Comparison of ENCODE assay signal across 8 cellular contexts in genomic region chr13:29496241-29496712, GRCh38.
DNase-seq lines count a peak whose midpoint lies in the region; ATAC-seq and TF ChIP-seq lines count a peak whose summit lies in the region.

No MANE protein-coding gene starts in this region.

- no peak overlapping the region for H3K9ac ChIP-seq in MM.1S (ENCODE audit: low read length)

- DNase-seq in Calu3 (peak; percentile 47), RPMI8226 (peak; percentile 70), left colon (no peak), MM.1S (no peak), T-helper 1 cell (no peak), NCI-H1092 (lab: John Stamatoyannopoulos, UW) (no peak), NCI-H1436 treated with DMSO at 0.1 percent for 48 hours (lab: John Stamatoyannopoulos, UW) (no peak)

- TF ChIP-seq CTCF in Calu3 (IDR thresholded peaks at IDR 0.05; ENCODE audit: unreplicated experiment) (no peak), MM.1S (IDR thresholded peaks at IDR 0.05; ENCODE audit: low read length) (no peak)

- no peaks in the 10 kb centered on the region for H3K9me2 ChIP-seq in MM.1S (replicated peaks; ENCODE audit: insufficient read depth, low read length)

- peak overlapping the region; percentile 47 for H3K4me3 Mint-ChIP-seq in Calu3 (ENCODE audit: low read depth, unreplicated experiment)

- no peaks in the 10 kb centered on the region for H3K79me2 ChIP-seq in MM.1S (ENCODE audit: low read length)

- CTCF ChIA-PET in Calu3 (lab: Charles Lee): interaction anchor here (0.6 to 1.1 kb wide), 3 partner anchors 10 to 218 kb away, joined by 3 to 4 read pairs (median 3); no protein-coding TSS in a partner anchor

- H3K9me3 ChIP-seq in MM.1S (replicated peaks; ENCODE audit: insufficient read depth, low read length): no peaks in the 10 kb centered on the region

- no peaks in the 10 kb centered on the region for H3F3A ChIP-seq in MM.1S (ENCODE audit: insufficient read depth, low read length)

- H3K27ac ChIP-seq in MM.1S (ENCODE audit: low read length): no peak overlapping the region

- intact Hi-C loops in Calu3 (cut with micrococcal nuclease; ENCODE audit: unreplicated experiment) (no loop called here), left colon (cut with DNase I, micrococcal nuclease) (no loop called here)

- no peaks in the 10 kb centered on the region for H3K9me3 Mint-ChIP-seq in Calu3 (ENCODE audit: low read depth, unreplicated experiment)

- no peak overlapping the region for H3K4me3 ChIP-seq in MM.1S (ENCODE audit: low read length)

- H3K4me1 ChIP-seq in MM.1S (ENCODE audit: low read length): no peaks in the 10 kb centered on the region

- H3K27me3 Mint-ChIP-seq in Calu3 (ENCODE audit: unreplicated experiment): peaks cover 25% of the 10 kb centered on the region

- no peak overlapping the region for H3K4me2 ChIP-seq in MM.1S (ENCODE audit: low read depth, low read length)

- no peak overlapping the region for H2AFZ ChIP-seq in MM.1S (ENCODE audit: low read length)

- ATAC-seq in GM21786 (IDR thresholded peaks at IDR 0.05; ENCODE audit: unreplicated experiment): peak; percentile 81
- ATAC-seq in left colon: peak; percentile 64

- BruUV-seq in Calu3 (replicated peaks; lab: Mats Ljungman, UMichigan): no TSS peak

- H3K27me3 ChIP-seq in MM.1S (replicated peaks; ENCODE audit: insufficient read depth, low read length): no peaks in the 10 kb centered on the region

- no peaks in the 10 kb centered on the region for H4K20me1 ChIP-seq in MM.1S (ENCODE audit: insufficient read depth, low read length)

- peak overlapping the region; percentile 22 for H3K27ac Mint-ChIP-seq in Calu3 (ENCODE audit: unreplicated experiment)

- H3K4me1 Mint-ChIP-seq in Calu3 (ENCODE audit: low read depth, unreplicated experiment): peaks cover 11% of the 10 kb centered on the region

- H3K36me3 Mint-ChIP-seq in Calu3 (ENCODE audit: insufficient read depth, unreplicated experiment): no peaks in the 10 kb centered on the region

- no peaks in the 10 kb centered on the region for H3K36me3 ChIP-seq in MM.1S (replicated peaks; ENCODE audit: insufficient read depth, low read length)

Comparison
In these comparisons a context has a peak if more than half of its experiments do, and no peak if none do; other contexts are left out.
1. DNase-seq: peak in Calu3 (single experiment) and RPMI8226 (single experiment); none in left colon (0 of 2), MM.1S (single experiment), T-helper 1 cell (0 of 5), NCI-H1092 (single experiment) and NCI-H1436 treated with DMSO at 0.1 percent for 48 hours (single experiment).